13 cellular contexts compared by ENCODE assay signal in the genomic region with DNA sequence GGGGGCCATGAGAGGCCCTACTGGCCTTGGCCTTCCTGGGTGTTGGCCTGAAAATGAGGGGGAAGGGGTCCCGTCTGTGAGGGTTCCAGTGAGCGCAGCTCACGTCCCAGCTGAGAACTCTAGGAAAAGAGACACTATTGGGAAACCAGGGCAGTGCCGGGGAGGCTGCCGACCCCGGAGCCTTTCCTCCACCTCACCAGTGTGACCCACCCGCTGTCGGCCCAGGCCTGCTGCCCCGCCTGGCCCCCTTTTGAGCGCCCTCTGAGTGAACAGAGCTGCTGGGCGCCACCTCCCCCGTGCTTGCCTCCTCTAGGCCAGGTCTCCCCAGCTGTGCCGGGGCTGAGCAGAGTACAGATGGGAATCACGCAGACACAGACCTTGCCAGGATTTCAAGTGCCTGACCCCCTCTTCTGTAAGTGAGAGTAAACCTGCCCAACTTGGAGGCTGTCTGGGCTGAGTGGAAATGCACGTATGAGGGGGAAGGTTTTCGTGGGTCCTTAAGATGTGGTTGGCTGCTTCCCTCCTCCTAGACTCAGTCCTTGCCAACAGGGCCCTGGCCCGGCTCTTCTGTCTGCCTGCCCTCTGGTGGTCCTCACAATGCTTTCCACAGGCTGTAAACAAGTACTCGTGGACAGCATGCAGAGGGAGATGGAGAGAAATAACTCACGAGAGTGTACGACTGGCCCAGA. TPM values are rescaled to one million over a fixed set of nuclear protein-coding genes. Genes with fewer than 3 reads are reported as not detected.
DNase-seq lines count a peak whose midpoint lies in the region; TF ChIP-seq lines count a peak whose summit lies in the region.
"Had no signal": no experiment of that assay in that cellular context is flagged by ENCODE, and none has a peak within 500 bp of the region (broad histone marks: within the 10 kb centered on the region; RNA-seq: fewer than 3 reads in every experiment).

No MANE protein-coding gene starts in this region.

- H3K4me2 ChIP-seq in BLaER1 treated with 17β-estradiol and CSF1 and Interleukin-3, amounts not matched to agents 10 nM and 100 nM: peak overlapping the region; percentile 70 to 89 (median 81)
- H3K4me2 ChIP-seq in neural progenitor cell: peak overlapping the region; percentile 68

- peaks cover 6% of the 10 kb centered on the region for H3K27me3 Mint-ChIP-seq in neural progenitor cell (ENCODE audit: insufficient read depth, low read depth)

- TF ChIP-seq POLR2A in uterus (IDR thresholded peaks at IDR 0.05): no peak

- no peak overlapping the region for H3K4me3 ChIP-seq in BLaER1 treated with 17β-estradiol and CSF1 and Interleukin-3, amounts not matched to agents 10 nM and 100 nM
- H3K4me3 ChIP-seq in neural progenitor cell (no peak overlapping the region), uterus (no peak overlapping the region)
- H3K4me3 ChIP-seq: MG63, SK-N-MC had no signal

- H4K20me1 ChIP-seq in BLaER1 treated with 17β-estradiol and CSF1 and Interleukin-3, amounts not matched to agents 10 nM and 100 nM: peaks cover 0 to 5% (median 0%) of the 10 kb centered on the region in 11 experiments; a peak in 1 of 22 replicates
- H4K20me1 ChIP-seq in neural progenitor cell (ENCODE audit: low read depth): no peaks in the 10 kb centered on the region

- H3K9me3 ChIP-seq in BLaER1 treated with 17β-estradiol and CSF1 and Interleukin-3, amounts not matched to agents 10 nM and 100 nM (replicated peaks in 1 of 11): no peaks in the 10 kb centered on the region
- H3K9me3 ChIP-seq in neural progenitor cell (ENCODE audit: low read depth) (no peaks in the 10 kb centered on the region), uterus (no peaks in the 10 kb centered on the region)
- H3K9me3 ChIP-seq: MG63 had no signal

- H3K9me3 Mint-ChIP-seq in neural progenitor cell: no peaks in the 10 kb centered on the region
- H3K9me3 Mint-ChIP-seq: central memory CD8-positive, alpha-beta T cell had no signal

- peak overlapping the region; percentile 91 for H3K27ac Mint-ChIP-seq in neural progenitor cell

- H3K4me3 Mint-ChIP-seq in neural progenitor cell: no peak overlapping the region
- H3K4me3 Mint-ChIP-seq: central memory CD8-positive, alpha-beta T cell had no signal

- H3K4me1 ChIP-seq in BLaER1 treated with 17β-estradiol and CSF1 and Interleukin-3, amounts not matched to agents 10 nM and 100 nM: peaks cover 33 to 45% (median 38%) of the 10 kb centered on the region in 10 experiments
- peaks cover 20% of the 10 kb centered on the region for H3K4me1 ChIP-seq in neural progenitor cell
- H3K4me1 ChIP-seq in uterus: no peaks in the 10 kb centered on the region

- peak overlapping the region; percentile 97 for H2AFZ ChIP-seq in neural progenitor cell (replicated peaks)

- intact Hi-C loops in uterus (cut with DNase I; ENCODE audit: low total_unique reads): no loop called here

- H3K27ac ChIP-seq in BLaER1 treated with 17β-estradiol and CSF1 and Interleukin-3, amounts not matched to agents 10 nM and 100 nM: peak overlapping the region in 9 of 11 experiments; percentile 13 to 71 (median 51); a peak in 15 of 22 replicates
- H3K27ac ChIP-seq in neural progenitor cell (peak overlapping the region; percentile 3), uterus (no peak overlapping the region)
- H3K27ac ChIP-seq: SK-N-MC had no signal

- TF ChIP-seq CTCF in neural progenitor cell (IDR thresholded peaks at IDR 0.05) (peak; percentile 44), uterus (IDR thresholded peaks at IDR 0.05) (no peak)

- H3F3A ChIP-seq in neural progenitor cell (ENCODE audit: low read depth): peaks cover 21% of the 10 kb centered on the region

- peaks cover 36% of the 10 kb centered on the region for H3K4me1 Mint-ChIP-seq in neural progenitor cell

- no peaks in the 10 kb centered on the region for H3K79me2 ChIP-seq in neural progenitor cell (ENCODE audit: low read depth)

- DNase-seq in NCI-H2227 (lab: John Stamatoyannopoulos, UW; ENCODE audit: unreplicated experiment) (peak; percentile 73), ecto neural progenitor cell (ENCODE audit: low spot score) (peak; percentile 65), neural progenitor cell (ENCODE audit: low spot score) (peak; percentile 62), NCI-H1436 (lab: John Stamatoyannopoulos, UW) (no peak), HuH-7.5 (ENCODE audit: low spot score) (no peak), uterus (no peak), NCI-H1417 treated with DMSO at 0.1 percent for 48 hours (lab: John Stamatoyannopoulos, UW) (no peak)
- DNase-seq: erythroblast, MG63, trophoblast cell had no signal

- no peaks in the 10 kb centered on the region for H3K36me3 ChIP-seq in BLaER1 treated with 17β-estradiol and CSF1 and Interleukin-3, amounts not matched to agents 10 nM and 100 nM
- H3K36me3 ChIP-seq in neural progenitor cell: no peaks in the 10 kb centered on the region
- H3K36me3 ChIP-seq in uterus: no peaks in the 10 kb centered on the region
- H3K36me3 ChIP-seq: MG63 had no signal

- peaks cover 0 to 9% (median 0%) of the 10 kb centered on the region in 11 experiments; a peak in 3 of 22 replicates for H3K27me3 ChIP-seq in BLaER1 treated with 17β-estradiol and CSF1 and Interleukin-3, amounts not matched to agents 10 nM and 100 nM
- H3K27me3 ChIP-seq in neural progenitor cell (no peaks in the 10 kb centered on the region), uterus (no peaks in the 10 kb centered on the region)
- H3K27me3 ChIP-seq: MG63 had no signal

- H3K9ac ChIP-seq in BLaER1 treated with 17β-estradiol and CSF1 and Interleukin-3, amounts not matched to agents 10 nM and 100 nM: peak overlapping the region in 8 of 11 experiments; percentile 0 to 63 (median 32); a peak in 11 of 22 replicates
- no peak overlapping the region for H3K9ac ChIP-seq in neural progenitor cell

- no peaks in the 10 kb centered on the region for H3K36me3 Mint-ChIP-seq in neural progenitor cell

RNA-seq across cellular contexts. Expression of a gene that starts 17.3 kb away (rescaled TPM):
- total RNA-seq in neural progenitor cell (ENCODE audit: low replicate concordance) (22.8 and 44.8 TPM in 2 replicates), uterus (10 to 100 TPM in 2 of 4 donors, 1 to 10 TPM in 2; 1.8 to 26.2 (median 9.6) TPM)

Comparison
In these comparisons a context has a peak if more than half of its experiments do, and no peak if none do; other contexts are left out.
1. H3K27ac ChIP-seq: peak in BLaER1 treated with 17β-estradiol and CSF1 and Interleukin-3, amounts not matched to agents 10 nM and 100 nM (9 of 11) and neural progenitor cell (single experiment); none in uterus (0 of 2).
2. DNase-seq: peak in NCI-H2227 (single experiment), ecto neural progenitor cell (single experiment) and neural progenitor cell (single experiment); none in NCI-H1436 (single experiment), HuH-7.5 (single experiment), uterus (0 of 2) and NCI-H1417 treated with DMSO at 0.1 percent for 48 hours (single experiment).